2 cellular contexts compared by ENCODE assay signal in genomic region chr13:51234676-51235075, GRCh38.
TF ChIP-seq lines count a peak whose summit lies in the region.

No MANE protein-coding gene starts in this region.

TF ChIP-seq in GM23338, 12 proteins besides CTCF, POLR2A, EP300 and RAD21:
- no peak for TF ChIP-seq REST (IDR thresholded peaks at IDR 0.05; ENCODE audit: unreplicated experiment)
- TF ChIP-seq ZNF462 (CRISPR knock-in tag; IDR thresholded peaks at IDR 0.05) = no peak
- TF ChIP-seq JUNB (IDR thresholded peaks at IDR 0.05; ENCODE audit: unreplicated experiment) = no peak
- TF ChIP-seq ZNF331 (CRISPR knock-in tag; IDR thresholded peaks at IDR 0.05; ENCODE audit: low read depth) = no peak
- TF ChIP-seq NANOG (IDR thresholded peaks at IDR 0.05; ENCODE audit: borderline replicate concordance) = no peak
- TF ChIP-seq POLR2AphosphoS5 (IDR thresholded peaks at IDR 0.05; ENCODE audit: low read depth) = no peak
- TF ChIP-seq ZNF114 (CRISPR knock-in tag; IDR thresholded peaks at IDR 0.05) = no peak
TF ChIP-seq in GM23338: peak in this region for 0.

TF ChIP-seq in GM12878, 131 proteins besides CTCF, POLR2A, EP300 and RAD21:
- TF ChIP-seq MLLT1 (IDR thresholded peaks at IDR 0.05) (no peak), HDAC2 (IDR thresholded peaks at IDR 0.05) (no peak), GATAD2B (conservative IDR thresholded peaks at IDR 0.05; ENCODE audit: low read depth) (no peak), MYB (IDR thresholded peaks at IDR 0.05; ENCODE audit: borderline replicate concordance, low read depth, low read length) (no peak), ZBTB11 (CRISPR knock-in tag; IDR thresholded peaks at IDR 0.05) (no peak), ATF3 (IDR thresholded peaks at IDR 0.05; ENCODE audit: borderline replicate concordance, extremely low read depth, low read depth, low read length) (no peak), ZNF207 (IDR thresholded peaks at IDR 0.05; ENCODE audit: borderline replicate concordance) (no peak), NR2F1 (conservative IDR thresholded peaks at IDR 0.05) (no peak), DPF2 (IDR thresholded peaks at IDR 0.05) (no peak), E2F4 (IDR thresholded peaks at IDR 0.05; ENCODE audit: low read depth, low read length) (no peak), ZBTB40 (IDR thresholded peaks at IDR 0.05; ENCODE audit: borderline replicate concordance) (no peak), PAX8 (IDR thresholded peaks at IDR 0.05) (no peak), ZSCAN29 (IDR thresholded peaks at IDR 0.05) (no peak), CBFB (IDR thresholded peaks at IDR 0.05; ENCODE audit: low read depth) (no peak), KDM1A (IDR thresholded peaks at IDR 0.05; ENCODE audit: borderline replicate concordance) (no peak), CEBPB (IDR thresholded peaks at IDR 0.05; ENCODE audit: borderline replicate concordance in 1 of 2, low read depth in 2 of 2, low read length in 2 of 2) (no peak)
